In genomic region chr12:15721716-15722115, GRCh38 we compare ENCODE assay signal across 25 cellular contexts.
DNase-seq lines count a peak whose midpoint lies in the region; ATAC-seq, FAIRE-seq and TF ChIP-seq lines count a peak whose summit lies in the region.
"Had no signal": no experiment of that assay in that cellular context is flagged by ENCODE, and none has a peak within 500 bp of the region (broad histone marks: within the 10 kb centered on the region; RNA-seq: fewer than 3 reads in every experiment).

No MANE protein-coding gene starts in this region.

- H3K9me3 ChIP-seq in fibroblast of lung (ENCODE audit: control insufficient read depth, insufficient read depth, low read depth, low read length): no peaks in the 10 kb centered on the region
- H3K9me3 ChIP-seq in pancreas: no peaks in the 10 kb centered on the region
- H3K9me3 ChIP-seq: esophagus squamous epithelium, thyroid gland had no signal

- peaks cover 63% of the 10 kb centered on the region for H3K79me2 ChIP-seq in fibroblast of lung (ENCODE audit: control insufficient read depth, insufficient read depth, low read length)

- BruUV-seq in Calu3 (replicated peaks; lab: Mats Ljungman, UMichigan): no TSS peak

- no peaks in the 10 kb centered on the region for H3K36me3 ChIP-seq in fibroblast of lung (ENCODE audit: control insufficient read depth, insufficient read depth, low read length)
- no peaks in the 10 kb centered on the region for H3K36me3 ChIP-seq in pancreas
- H3K36me3 ChIP-seq: esophagus squamous epithelium, thyroid gland had no signal

- peak overlapping the region; percentile 78 for H3K4me2 ChIP-seq in fibroblast of lung (ENCODE audit: extremely low read depth, insufficient read depth, low read length)
- H3K4me2 ChIP-seq: hepatocyte had no signal

- H3K4me1 ChIP-seq in fibroblast of lung (ENCODE audit: control insufficient read depth, extremely low read depth, insufficient read depth, low read length): peaks cover 20% of the 10 kb centered on the region
- peaks cover 0 to 18% (median 9%) of the 10 kb centered on the region in 3 donors for H3K4me1 ChIP-seq in pancreas

- no peaks in the 10 kb centered on the region for H3K9me3 Mint-ChIP-seq in Calu3 (ENCODE audit: low read depth, unreplicated experiment)
- H3K9me3 Mint-ChIP-seq: activated CD4-positive, alpha-beta memory T cell treated with anti-CD3 and anti-CD28 coated beads for 36 hours; brain; memory B cell; nephron progenitor cell; WTC11 had no signal

- peak overlapping the region; percentile 1 for H3K27ac Mint-ChIP-seq in Calu3 (ENCODE audit: unreplicated experiment)
- H3K27ac Mint-ChIP-seq: activated CD4-positive, alpha-beta memory T cell treated with anti-CD3 and anti-CD28 coated beads for 36 hours; memory B cell; nephron progenitor cell; WTC11 had no signal

- no peaks in the 10 kb centered on the region for H3K27me3 ChIP-seq in fibroblast of lung (ENCODE audit: control insufficient read depth, insufficient read depth, low read length)
- H3K27me3 ChIP-seq in pancreas: no peaks in the 10 kb centered on the region
- H3K27me3 ChIP-seq: esophagus squamous epithelium, hepatocyte, thyroid gland had no signal

- H3K27ac ChIP-seq in fibroblast of lung (ENCODE audit: insufficient read depth, low read length): peak overlapping the region; percentile 67
- no peak overlapping the region for H3K27ac ChIP-seq in pancreas

- FAIRE-seq in RCC 7860 (lab: Jason Lieb, UNC) (peak; percentile 56), pancreas (lab: Jason Lieb, UNC) (peak; percentile 88)

- no peaks in the 10 kb centered on the region for H4K20me1 ChIP-seq in fibroblast of lung (ENCODE audit: control insufficient read depth, extremely low read depth, insufficient read depth, low read length)

- H3K36me3 Mint-ChIP-seq in Calu3 (ENCODE audit: insufficient read depth, unreplicated experiment): peaks cover 21% of the 10 kb centered on the region
- H3K36me3 Mint-ChIP-seq: activated CD4-positive, alpha-beta memory T cell treated with anti-CD3 and anti-CD28 coated beads for 36 hours; brain; memory B cell; WTC11 had no signal

- no peak overlapping the region for H3K4me3 Mint-ChIP-seq in Calu3 (ENCODE audit: low read depth, unreplicated experiment)
- H3K4me3 Mint-ChIP-seq: activated CD4-positive, alpha-beta memory T cell treated with anti-CD3 and anti-CD28 coated beads for 36 hours; brain; memory B cell; nephron progenitor cell; WTC11 had no signal

- H3K4me3 ChIP-seq in fibroblast of lung (replicated peaks in 1 of 4; ENCODE audit: control extremely low read depth in 1 of 4, insufficient read depth in 1 of 4, low read depth in 3 of 4, low read length in 4 of 4) (no peak overlapping the region), pancreas (no peak overlapping the region)
- H3K4me3 ChIP-seq: esophagus squamous epithelium, hepatocyte, thyroid gland had no signal

- TF ChIP-seq CTCF in Calu3 (IDR thresholded peaks at IDR 0.05; ENCODE audit: unreplicated experiment): no peak
- TF ChIP-seq CTCF in fibroblast of lung (conservative IDR thresholded peaks at IDR 0.05 in 1 of 2, IDR thresholded peaks at IDR 0.05 in 1 of 2; ENCODE audit: low read depth in 1 of 2, low read length in 2 of 2): no peak
- TF ChIP-seq CTCF in pancreas (IDR thresholded peaks at IDR 0.05): no peak

- no peak overlapping the region for H2AFZ ChIP-seq in fibroblast of lung (ENCODE audit: low read length)
- H2AFZ ChIP-seq: hepatocyte had no signal

- ATAC-seq in pancreas: no peak
- no peak for ATAC-seq in HG03520 (IDR thresholded peaks at IDR 0.05; ENCODE audit: unreplicated experiment)
- ATAC-seq: WTC11 had no signal

- peaks cover 81% of the 10 kb centered on the region for H3K4me1 Mint-ChIP-seq in Calu3 (ENCODE audit: low read depth, unreplicated experiment)
- H3K4me1 Mint-ChIP-seq: WTC11 had no signal

- H3K9ac ChIP-seq in fibroblast of lung (ENCODE audit: insufficient read depth, low read length): no peak overlapping the region

- intact Hi-C loops in Calu3 (cut with micrococcal nuclease; ENCODE audit: unreplicated experiment) (no loop called here), pancreas (cut with DNase I) (no loop called here)

- no peaks in the 10 kb centered on the region for H3K27me3 Mint-ChIP-seq in Calu3 (ENCODE audit: unreplicated experiment)
- H3K27me3 Mint-ChIP-seq: brain had no signal

- DNase-seq in Calu3 (no peak), RCC 7860 (ENCODE audit: low spot score) (no peak), fibroblast of lung (ENCODE audit: low read depth in 2 of 2) (peak; percentile 46 to 59), pancreas (no peak), GDM1 (lab: John Stamatoyannopoulos, UW) (no peak), activated T-cell treated with anti-CD3 and anti-CD28 coated beads for 4 hours (no peak), DMS114 treated with DMSO at 0.1 percent for 48 hours (lab: John Stamatoyannopoulos, UW; ENCODE audit: unreplicated experiment) (no peak)
- DNase-seq: activated CD4-positive, alpha-beta memory T cell treated with anti-CD3 and anti-CD28 coated beads for 36 hours; activated naive CD4-positive, alpha-beta T cell treated with anti-CD3 and anti-CD28 coated beads, Interleukin-2, amount 50 U/mL, for 16 hours; activated T-cell treated with anti-CD3 and anti-CD28 coated beads, Interleukin-2, amount 50 U/mL, for 1 hour; AML-193; esophagus squamous epithelium; islet precursor cell; Kasumi-1; NCI-H1105; NCI-H526; nephron progenitor cell; Right ventricle myocardium superior; T-helper 2 cell; thyroid gland had no signal

- CTCF ChIA-PET in Calu3 (lab: Charles Lee): interaction anchor here (1.9 kb wide), 1 partner anchor 9 kb away, joined by 5 read pairs; no protein-coding TSS in a partner anchor

Comparison
In these comparisons a context has a peak if more than half of its experiments do, and no peak if none do; other contexts are left out.
1. DNase-seq: peak in fibroblast of lung (2 of 2); none in Calu3 (single experiment), RCC 7860 (single experiment), pancreas (0 of 6), GDM1 (single experiment), activated T-cell treated with anti-CD3 and anti-CD28 coated beads for 4 hours (single experiment) and DMS114 treated with DMSO at 0.1 percent for 48 hours (single experiment).